ENCODE assay signal across 13 cellular contexts in genomic region chr16:71721066-71721740, GRCh38.
"Had no signal": no experiment of that assay in that cellular context is flagged by ENCODE, and none has a peak within 500 bp of the region (broad histone marks: within the 10 kb centered on the region; RNA-seq: fewer than 3 reads in every experiment).

No MANE protein-coding gene starts in this region.

- H3K27me3 Mint-ChIP-seq: stimulated activated memory B cell treated with anti-CD40 and anti-IgM and Interleukin-4, amounts not matched to agents 10 μg/mL and 1 μg/mL and 100 μg/mL, for 72 hours had no signal

- ATAC-seq: gastroesophageal sphincter; heart left ventricle; left ventricle myocardium superior; pancreas; stimulated activated memory B cell treated with anti-CD40 and anti-IgM and Interleukin-4, amounts not matched to agents 10 μg/mL and 1 μg/mL and 100 μg/mL, for 72 hours had no signal

- H3K36me3 Mint-ChIP-seq: activated naive CD4-positive, alpha-beta T cell treated with anti-CD3 and anti-CD28 coated beads, Interleukin-2, amount 10 ng/mL, durations not matched to agents 7 days and 5 days; stimulated activated memory B cell treated with anti-CD40 and anti-IgM and Interleukin-4, amounts not matched to agents 10 μg/mL and 1 μg/mL and 100 μg/mL, for 72 hours had no signal

- H3K4me3 Mint-ChIP-seq: stimulated activated memory B cell treated with anti-CD40 and anti-IgM and Interleukin-4, amounts not matched to agents 10 μg/mL and 1 μg/mL and 100 μg/mL, for 72 hours had no signal

- H3K27ac Mint-ChIP-seq: activated naive CD4-positive, alpha-beta T cell treated with anti-CD3 and anti-CD28 coated beads, Interleukin-2, amount 10 ng/mL, durations not matched to agents 7 days and 5 days; stimulated activated memory B cell treated with anti-CD40 and anti-IgM and Interleukin-4, amounts not matched to agents 10 μg/mL and 1 μg/mL and 100 μg/mL, for 72 hours had no signal

- DNase-seq: activated CD4-positive, CD25-positive, alpha-beta regulatory T cell treated with anti-CD3 and anti-CD28 coated beads, Interleukin-2, amount 50 U/mL, for 72 hours; activated effector memory CD4-positive, alpha-beta T cell treated with Interleukin-2 at 50 U/mL for 16 hours; activated naive CD4-positive, alpha-beta T cell treated with anti-CD3 and anti-CD28 coated beads, Interleukin-2, amount 10 ng/mL, durations not matched to agents 7 days and 5 days; cerebellar nuclear complex; effector CD8-positive, alpha-beta T cell; heart left ventricle; left ventricle myocardium superior; pancreas; sigmoid colon; spleen; stimulated activated CD4-positive, alpha-beta T cell treated with anti-CD3 and anti-CD28 coated beads, Interleukin-4, amount 100 ng/mL, for 4 hours had no signal

- H3K9me3 Mint-ChIP-seq: activated naive CD4-positive, alpha-beta T cell treated with anti-CD3 and anti-CD28 coated beads, Interleukin-2, amount 10 ng/mL, durations not matched to agents 7 days and 5 days; stimulated activated memory B cell treated with anti-CD40 and anti-IgM and Interleukin-4, amounts not matched to agents 10 μg/mL and 1 μg/mL and 100 μg/mL, for 72 hours had no signal
